ENCODE assay signal across 27 cellular contexts in genomic region chr6:133171989-133172604, GRCh38.
"Had no signal": no experiment of that assay in that cellular context is flagged by ENCODE, and none has a peak within 500 bp of the region (broad histone marks: within the 10 kb centered on the region; RNA-seq: fewer than 3 reads in every experiment).

No MANE protein-coding gene starts in this region.

- ATAC-seq: left colon; left lung; naive thymus-derived CD8-positive, alpha-beta T cell; pancreas; sciatic nerve had no signal

- H3K4me3 Mint-ChIP-seq: immature natural killer cell; naive thymus-derived CD8-positive, alpha-beta T cell; type B pancreatic cell had no signal

- H3K4me1 Mint-ChIP-seq: immature natural killer cell; naive thymus-derived CD8-positive, alpha-beta T cell had no signal

- H3K27ac Mint-ChIP-seq: immature natural killer cell; naive thymus-derived CD8-positive, alpha-beta T cell; type B pancreatic cell had no signal

- H3K4me3 ChIP-seq: heart left ventricle, left lung, lower lobe of right lung, pancreas, prostate gland, skin epidermis, suprapubic skin, thoracic aorta, tibial artery, uterus had no signal

- H3K9me3 ChIP-seq: pancreas, prostate gland, suprapubic skin, thoracic aorta, tibial artery, uterus had no signal

- H3K4me1 ChIP-seq: heart left ventricle, left lung, lower lobe of right lung, pancreas, prostate gland, suprapubic skin, tibial artery, uterus had no signal

- H3K9me3 Mint-ChIP-seq: type B pancreatic cell had no signal

- H3K36me3 Mint-ChIP-seq: immature natural killer cell; naive thymus-derived CD8-positive, alpha-beta T cell; type B pancreatic cell had no signal

- H3K27ac ChIP-seq: heart left ventricle, left lung, lower lobe of right lung, pancreas, prostate gland, skin epidermis, suprapubic skin, thoracic aorta, tibial artery, uterus had no signal

- H3K36me3 ChIP-seq: heart left ventricle, left lung, lower lobe of right lung, pancreas, prostate gland, suprapubic skin, thoracic aorta, tibial artery, uterus had no signal

- FAIRE-seq: islet of Langerhans, kidney, pancreas had no signal

- DNase-seq: heart left ventricle; hypothalamus; immature natural killer cell; kidney; left colon; lower lobe of right lung; mammary epithelial cell; mesenchymal stem cell; naive thymus-derived CD8-positive, alpha-beta T cell; retina; right cardiac atrium; stimulated activated CD4-positive, alpha-beta T cell treated with anti-CD3 and anti-CD28 coated beads, Interleukin-12 subunit alpha, Interleukin-12 subunit beta, amount 100 ng/mL, for 4 hours; stimulated activated CD4-positive, alpha-beta T cell treated with anti-CD3 and anti-CD28 coated beads, Interleukin-15, amount 100 ng/mL, for 24 hours; stimulated activated CD4-positive, alpha-beta T cell treated with anti-CD3 and anti-CD28 coated beads, Interleukin-2, amount 100 ng/mL, for 24 hours; stimulated activated CD4-positive, alpha-beta T cell treated with anti-CD3 and anti-CD28 coated beads, Interleukin-4, amount 100 ng/mL, for 1 hour; stimulated activated naive CD4-positive, alpha-beta T cell treated with Interleukin-2 at 50 U/mL for 16 hours; tibial artery; uterus had no signal

- H3K27me3 ChIP-seq: heart left ventricle, left lung, pancreas, suprapubic skin, tibial artery, uterus had no signal
